In the genomic region with DNA sequence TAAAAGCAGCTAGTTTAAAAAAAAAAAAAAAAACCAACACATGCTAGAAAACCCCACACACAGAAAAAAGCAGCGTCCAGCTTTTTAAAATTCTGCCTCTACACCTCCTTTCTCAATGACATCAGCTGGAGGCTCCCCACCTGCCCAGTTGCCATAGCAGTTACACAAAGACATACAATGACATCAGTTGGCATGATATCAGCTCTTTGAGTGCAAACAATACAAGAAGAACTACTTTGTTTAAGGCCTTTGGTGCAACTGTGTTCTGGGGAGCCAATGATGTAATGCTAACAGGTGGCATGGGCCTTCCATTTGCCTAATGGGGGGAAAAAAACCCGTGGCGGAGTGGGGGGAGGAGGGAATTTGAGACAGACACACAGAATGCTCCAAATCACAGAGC, we compare ENCODE assay signal across 9 cellular contexts. TPM values are rescaled to one million over a fixed set of nuclear protein-coding genes. Genes with fewer than 3 reads are reported as not detected.
DNase-seq lines count a peak whose midpoint lies in the region; ATAC-seq, FAIRE-seq and TF ChIP-seq lines count a peak whose summit lies in the region.
"Had no signal": no experiment of that assay in that cellular context is flagged by ENCODE, and none has a peak within 500 bp of the region (broad histone marks: within the 10 kb centered on the region; RNA-seq: fewer than 3 reads in every experiment).

No MANE protein-coding gene starts in this region.

- no peak overlapping the region for H3K4me3 Mint-ChIP-seq in mesothelial cell of epicardium

- H3K9me3 Mint-ChIP-seq in mesothelial cell of epicardium: no peaks in the 10 kb centered on the region

- TF ChIP-seq CTCF in PC-3 (conservative IDR thresholded peaks at IDR 0.05; ENCODE audit: low read depth, low read length) (no peak), astrocyte of the spinal cord (IDR thresholded peaks at IDR 0.05; ENCODE audit: low read depth, low read length) (no peak), HepG2 (CRISPR knock-in tag; IDR thresholded peaks at IDR 0.05) (no peak), mesothelial cell of epicardium (IDR thresholded peaks at IDR 0.05; ENCODE audit: unreplicated experiment) (no peak)

- H3K9me3 ChIP-seq in PC-3 (ENCODE audit: low read length) (no peaks in the 10 kb centered on the region), HepG2 (ENCODE audit: low read length) (no peaks in the 10 kb centered on the region)
- H3K9me3 ChIP-seq: adrenal gland had no signal

- H3K36me3 Mint-ChIP-seq in mesothelial cell of epicardium: no peaks in the 10 kb centered on the region

- H3K27ac ChIP-seq in PC-3 (ENCODE audit: low read length): no peak overlapping the region
- H3K27ac ChIP-seq in HepG2 (ENCODE audit: extremely low read length, insufficient read depth, low read length): peak overlapping the region; percentile 48
- peak overlapping the region; percentile 92 for H3K27ac ChIP-seq in temporal lobe (ENCODE audit: low read depth, low read length)

- no peaks in the 10 kb centered on the region for H3K36me3 ChIP-seq in PC-3 (ENCODE audit: low read depth, low read length)
- peaks cover 4 to 9% of the 10 kb centered on the region in 2 experiments; a peak in 4 of 5 replicates for H3K36me3 ChIP-seq in HepG2 (replicated peaks in 1 of 2; ENCODE audit: control insufficient read depth in 1 of 2, insufficient read depth in 2 of 2, low read length in 2 of 2)
- H3K36me3 ChIP-seq: adrenal gland had no signal

- in situ Hi-C loops in astrocyte of the spinal cord (cut with HindIII; ENCODE audit: low sequenced_read_pairs): no loop called here
- in situ Hi-C loops in HepG2 (cut with HindIII; ENCODE audit: extremely low pct_ligation_motif_present, low pct_unique_long_range_greater_than_20kb): no loop called here

- no peaks in the 10 kb centered on the region for H3K27me3 ChIP-seq in PC-3 (ENCODE audit: low read length)
- H3K27me3 ChIP-seq in HepG2 (ENCODE audit: control insufficient read depth in 1 of 2, insufficient read depth in 2 of 2, low read length in 2 of 2): no peaks in the 10 kb centered on the region
- H3K27me3 ChIP-seq: adrenal gland had no signal

- TF ChIP-seq EP300 in HepG2 (IDR thresholded peaks at IDR 0.05; ENCODE audit: low read depth in 2 of 2, low read length in 2 of 2) (no peak), HepG2 (CRISPR knock-in tag; IDR thresholded peaks at IDR 0.05; ENCODE audit: borderline replicate concordance) (no peak)

- H4K20me1 ChIP-seq in PC-3 (ENCODE audit: low read length) (no peaks in the 10 kb centered on the region), HepG2 (ENCODE audit: insufficient read depth, low read length) (no peaks in the 10 kb centered on the region)

- no peaks in the 10 kb centered on the region for H3K9me2 ChIP-seq in PC-3 (replicated peaks; ENCODE audit: low read length)

- intact Hi-C loops in PC-3 (cut with micrococcal nuclease): no loop called here
- intact Hi-C loops in HepG2 (cut with micrococcal nuclease; ENCODE audit: unreplicated experiment): loop anchor here (5.0 kb wide), 1 partner anchor 33 kb away; a partner anchor contains a TSS

- BruUV-seq in PC-3 (replicated peaks; lab: Mats Ljungman, UMichigan) (no TSS peak), HepG2 (replicated peaks; lab: Mats Ljungman, UMichigan) (no TSS peak)

- no peak for TF ChIP-seq POLR2A in HepG2 (IDR thresholded peaks at IDR 0.05; ENCODE audit: insufficient read depth in 1 of 2, low read depth in 2 of 2, low read length in 2 of 2)

- H3K9ac ChIP-seq in PC-3 (ENCODE audit: low read length) (no peak overlapping the region), HepG2 (ENCODE audit: insufficient read depth, low read depth, low read length) (no peak overlapping the region)

- ATAC-seq in PC-3: peak; percentile 48
- peak; percentile 68 for ATAC-seq in HepG2

- POLR2A ChIA-PET in PC-3 (lab: Charles Lee; ENCODE audit: unreplicated experiment) (interaction anchor here (0.5 kb wide), 1 partner anchor 854 kb away, joined by 4 read pairs; no protein-coding TSS in a partner anchor), HepG2 (lab: Yijun Ruan, JAX) (interaction anchor here (1.2 to 3.7 kb wide), 3 partner anchors 9 to 756 kb away, joined by 3 to 20 read pairs (median 20); a partner anchor contains a TSS)

- CTCF ChIA-PET in PC-3 (lab: Charles Lee) (interaction anchor here (0.6 to 0.7 kb wide), 2 partner anchors 172 to 474 kb away, joined by 5 to 9 read pairs; no protein-coding TSS in a partner anchor), HepG2 (lab: Yijun Ruan, JAX; ENCODE audit: low intra/inter-chr PET ratio, low total read pairs) (no interaction called here)

- no peaks in the 10 kb centered on the region for H3F3A ChIP-seq in PC-3 (ENCODE audit: low read length, unreplicated experiment)

- no peak overlapping the region for H3K27ac Mint-ChIP-seq in mesothelial cell of epicardium

- H3K27me3 Mint-ChIP-seq in mesothelial cell of epicardium (ENCODE audit: low read depth): no peaks in the 10 kb centered on the region

- H3K4me1 ChIP-seq in PC-3 (ENCODE audit: insufficient read depth, low read length) (peaks cover 15% of the 10 kb centered on the region), HepG2 (ENCODE audit: insufficient read depth, low read length) (peaks cover 57% of the 10 kb centered on the region)

- no peak for FAIRE-seq in HepG2 (lab: Jason Lieb, UNC)

- H3K79me2 ChIP-seq in PC-3 (ENCODE audit: low read length) (no peaks in the 10 kb centered on the region), HepG2 (ENCODE audit: insufficient read depth, low read length) (peaks cover 5% of the 10 kb centered on the region)

- 69% methylated on average over 3 of the region's 3 CpGs for WGBS in HepG2 (ENCODE audit: low lambda C conversion rate)

- H3K4me2 ChIP-seq in PC-3 (ENCODE audit: low read length) (no peak overlapping the region), HepG2 (ENCODE audit: low read depth, low read length) (no peak overlapping the region)

- peak in 2 of 3 experiments; percentile 10 for DNase-seq in stimulated activated CD4-positive, alpha-beta T cell treated with anti-CD3 and anti-CD28 coated beads, TNF-alpha, amount 100 ng/mL, for 4 hours (ENCODE audit: low read depth in 3 of 3)
- no peak for DNase-seq in stimulated activated CD4-positive, alpha-beta T cell treated with anti-CD3 and anti-CD28 coated beads, Interleukin-15, amount 100 ng/mL, for 24 hours
- peak; percentile 30 for DNase-seq in HT-29 (ENCODE audit: low spot score)
- DNase-seq in PC-3: peak; percentile 52
- peak; percentile 84 for DNase-seq in astrocyte of the spinal cord (ENCODE audit: low read depth, low spot score)
- peak; percentile 85 for DNase-seq in HepG2 (ENCODE audit: low spot score)
- no peak for DNase-seq in mesothelial cell of epicardium (ENCODE audit: low spot score in 2 of 2, unreplicated experiment in 2 of 2)

- no peak for TF ChIP-seq RAD21 in HepG2 (CRISPR knock-in tag; IDR thresholded peaks at IDR 0.05)

- no peak overlapping the region for H3K4me3 ChIP-seq in PC-3 (ENCODE audit: low read length)
- no peak overlapping the region for H3K4me3 ChIP-seq in astrocyte of the spinal cord (ENCODE audit: low read depth, low read length)
- H3K4me3 ChIP-seq in HepG2 (replicated peaks in 1 of 3; ENCODE audit: insufficient read depth in 1 of 3, low read depth in 2 of 3, low read length in 3 of 3): no peak overlapping the region
- H3K4me3 ChIP-seq: adrenal gland had no signal

- H2AFZ ChIP-seq in PC-3 (ENCODE audit: low read length) (no peak overlapping the region), HepG2 (ENCODE audit: low read length) (no peak overlapping the region)

- H3K4me1 Mint-ChIP-seq in mesothelial cell of epicardium: peaks cover 10% of the 10 kb centered on the region

TF ChIP-seq in HepG2, 621 proteins besides CTCF, POLR2A, EP300 and RAD21 (continues in another document):
- TF ChIP-seq ZNF136 (CRISPR knock-in tag; IDR thresholded peaks at IDR 0.05; ENCODE audit: low read depth): no peak
- TF ChIP-seq MXI1 (IDR thresholded peaks at IDR 0.05; ENCODE audit: borderline replicate concordance, low read depth, low read length): 0 out of 3 replicates have a peak, but pooled peaks have one; percentile 19
- TF ChIP-seq, protein P1, sequence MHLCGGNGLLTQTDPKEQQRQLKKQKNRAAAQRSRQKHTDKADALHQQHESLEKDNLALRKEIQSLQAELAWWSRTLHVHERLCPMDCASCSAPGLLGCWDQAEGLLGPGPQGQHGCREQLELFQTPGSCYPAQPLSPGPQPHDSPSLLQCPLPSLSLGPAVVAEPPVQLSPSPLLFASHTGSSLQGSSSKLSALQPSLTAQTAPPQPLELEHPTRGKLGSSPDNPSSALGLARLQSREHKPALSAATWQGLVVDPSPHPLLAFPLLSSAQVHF (CRISPR knock-in tag; IDR thresholded peaks at IDR 0.05): no peak

RNA-seq across cellular contexts. Expression of a gene that starts 32.9 kb away (rescaled TPM):
- 2.2 and 4.2 TPM in 2 replicates for total RNA-seq in HT-29 (2014; rRNA removed; shearing (Covaris generic))
- total RNA-seq in PC-3 (2014; rRNA removed) (5.1 and 6.2 TPM in 2 replicates), HepG2 (2016; rRNA removed; fragmentation: Illumina TruSeq; extraction: Trizol) (2.1 and 2.5 TPM in 2 replicates), temporal lobe (5.2 TPM), mesothelial cell of epicardium (3.5 to 4.0 TPM (median 3.7 TPM) in 3 replicates)
- 1.0 and 1.1 TPM in 2 replicates for total RNA-seq in HepG2 (2016; cell fraction: cytosol; rRNA removed; fragmentation: Illumina TruSeq; extraction: Trizol; ENCODE audit: low read depth)
- total RNA-seq in HepG2 (2016; cell fraction: insoluble cytoplasmic fraction; rRNA removed; fragmentation: Illumina TruSeq; extraction: Trizol): 2.7 and 2.8 TPM in 2 replicates
- 1.8 and 2.0 TPM in 2 replicates for total RNA-seq in HepG2 (2016; cell fraction: membrane; rRNA removed; fragmentation: Illumina TruSeq; extraction: Trizol)
- 3.2 and 3.5 TPM in 2 replicates for total RNA-seq in HepG2 (2016; cell fraction: nucleus; rRNA removed; fragmentation: Illumina TruSeq; extraction: Trizol)
- polyA plus RNA-seq in HepG2 (2011; rRNA removed): 4.2 and 4.4 TPM in 2 replicates
- polyA plus RNA-seq in HepG2 (2011; cell fraction: cytosol; rRNA removed): 5.3 and 5.7 TPM in 2 replicates
- polyA plus RNA-seq in HepG2 (2011; cell fraction: nucleus; rRNA removed): 6.2 and 6.9 TPM in 2 replicates
- 2.6 and 5.2 TPM in 2 replicates for polyA plus RNA-seq in HepG2 (2012)
- 0.26 and 0.36 TPM in 2 replicates for polyA plus RNA-seq in HepG2 (2016; cell fraction: cytosol; fragmentation: Illumina TruSeq; extraction: Trizol; ENCODE audit: low read depth)
- 2.8 and 3.3 TPM in 2 replicates for polyA plus RNA-seq in HepG2 (2016; cell fraction: insoluble cytoplasmic fraction; fragmentation: Illumina TruSeq; extraction: Trizol; ENCODE audit: low read depth)
- polyA plus RNA-seq in HepG2 (2016; cell fraction: membrane; fragmentation: Illumina TruSeq; extraction: Trizol; ENCODE audit: low read depth): 1.2 and 1.3 TPM in 2 replicates
- polyA plus RNA-seq in HepG2 (2016; cell fraction: nucleus; fragmentation: Illumina TruSeq; extraction: Trizol; ENCODE audit: insufficient read depth, low read depth): 2.0 and 2.4 TPM in 2 replicates
- 11.2 and 16.0 TPM in 2 replicates for polyA minus RNA-seq in HepG2 (2011; rRNA and poly(A)+ RNA removed; ENCODE audit: low replicate concordance)
- polyA minus RNA-seq in HepG2 (2011; cell fraction: cytosol; rRNA and poly(A)+ RNA removed): 2.7 and 3.9 TPM in 2 replicates
- 13.1 and 15.4 TPM in 2 replicates for polyA minus RNA-seq in HepG2 (2011; cell fraction: nucleus; rRNA and poly(A)+ RNA removed)

Comparison
In these comparisons a context has a peak if more than half of its experiments do, and no peak if none do; other contexts are left out.
1. DNase-seq: peak in stimulated activated CD4-positive, alpha-beta T cell treated with anti-CD3 and anti-CD28 coated beads, TNF-alpha, amount 100 ng/mL, for 4 hours (2 of 3), HT-29 (single experiment), PC-3 (single experiment), astrocyte of the spinal cord (single experiment) and HepG2 (single experiment); none in stimulated activated CD4-positive, alpha-beta T cell treated with anti-CD3 and anti-CD28 coated beads, Interleukin-15, amount 100 ng/mL, for 24 hours (single experiment) and mesothelial cell of epicardium (0 of 2).